In genomic region chr1:219621047-219621786, GRCh38 we compare ENCODE assay signal across 15 cellular contexts. TPM values are rescaled to one million over a fixed set of nuclear protein-coding genes. Genes with fewer than 3 reads are reported as not detected.
"Had no signal": no experiment of that assay in that cellular context is flagged by ENCODE, and none has a peak within 500 bp of the region (broad histone marks: within the 10 kb centered on the region; RNA-seq: fewer than 3 reads in every experiment).

No MANE protein-coding gene starts in this region.

- H3K4me1 ChIP-seq: tibial artery, vagina had no signal

- H3K36me3 ChIP-seq: tibial artery, vagina had no signal

- H3K4me3 ChIP-seq: tibial artery, vagina had no signal

- DNase-seq: activated CD4-positive, alpha-beta T cell treated with anti-CD3 and anti-CD28 coated beads, Interleukin-2, amount 50 U/mL, for 48 hours; activated CD4-positive, CD25-positive, alpha-beta regulatory T cell treated with anti-CD3 and anti-CD28 coated beads, Interleukin-2, amount 50 U/mL, for 72 hours; activated CD8-positive, alpha-beta memory T cell treated with anti-CD3 and anti-CD28 coated beads, Interleukin-2, amount 10 ng/mL, durations not matched to agents 7 days and 5 days; activated gamma-delta T cell treated with Interleukin-2 at 50 U/mL for 16 hours; activated naive CD8-positive, alpha-beta T cell treated with anti-CD3 and anti-CD28 coated beads for 36 hours; activated T-cell treated with anti-CD3 and anti-CD28 coated beads, Interleukin-2, amount 50 U/mL, for 48 hours; foreskin fibroblast; glutamatergic neuron; naive B cell; retina; tibial artery had no signal

- H3K9me3 Mint-ChIP-seq: activated naive CD8-positive, alpha-beta T cell treated with anti-CD3 and anti-CD28 coated beads for 36 hours; stimulated activated effector memory CD8-positive, alpha-beta T cell treated with anti-CD3 and anti-CD28 coated beads, Interleukin-12 subunit alpha, Interleukin-12 subunit beta, amount 100 ng/mL, for 72 hours had no signal

- H3K27ac Mint-ChIP-seq: activated CD8-positive, alpha-beta memory T cell treated with anti-CD3 and anti-CD28 coated beads, Interleukin-2, amount 10 ng/mL, durations not matched to agents 7 days and 5 days; activated naive CD8-positive, alpha-beta T cell treated with anti-CD3 and anti-CD28 coated beads for 36 hours; naive B cell; stimulated activated effector memory CD8-positive, alpha-beta T cell treated with anti-CD3 and anti-CD28 coated beads, Interleukin-12 subunit alpha, Interleukin-12 subunit beta, amount 100 ng/mL, for 72 hours had no signal

- H3K9me3 ChIP-seq: tibial artery, vagina had no signal

- H3K27ac ChIP-seq: tibial artery, vagina had no signal

- ATAC-seq: activated CD8-positive, alpha-beta memory T cell treated with anti-CD3 and anti-CD28 coated beads, Interleukin-2, amount 10 ng/mL, durations not matched to agents 7 days and 5 days; stimulated activated effector memory CD8-positive, alpha-beta T cell treated with anti-CD3 and anti-CD28 coated beads, Interleukin-12 subunit alpha, Interleukin-12 subunit beta, amount 100 ng/mL, for 72 hours had no signal

- H3K27me3 Mint-ChIP-seq: activated CD8-positive, alpha-beta memory T cell treated with anti-CD3 and anti-CD28 coated beads, Interleukin-2, amount 10 ng/mL, durations not matched to agents 7 days and 5 days; activated naive CD8-positive, alpha-beta T cell treated with anti-CD3 and anti-CD28 coated beads for 36 hours; naive B cell had no signal

- H3K27me3 ChIP-seq: tibial artery, vagina had no signal

- H3K4me3 Mint-ChIP-seq: activated CD8-positive, alpha-beta memory T cell treated with anti-CD3 and anti-CD28 coated beads, Interleukin-2, amount 10 ng/mL, durations not matched to agents 7 days and 5 days; activated naive CD8-positive, alpha-beta T cell treated with anti-CD3 and anti-CD28 coated beads for 36 hours; stimulated activated effector memory CD8-positive, alpha-beta T cell treated with anti-CD3 and anti-CD28 coated beads, Interleukin-12 subunit alpha, Interleukin-12 subunit beta, amount 100 ng/mL, for 72 hours had no signal

- H3K36me3 Mint-ChIP-seq: activated CD8-positive, alpha-beta memory T cell treated with anti-CD3 and anti-CD28 coated beads, Interleukin-2, amount 10 ng/mL, durations not matched to agents 7 days and 5 days; activated naive CD8-positive, alpha-beta T cell treated with anti-CD3 and anti-CD28 coated beads for 36 hours; naive B cell; stimulated activated effector memory CD8-positive, alpha-beta T cell treated with anti-CD3 and anti-CD28 coated beads, Interleukin-12 subunit alpha, Interleukin-12 subunit beta, amount 100 ng/mL, for 72 hours had no signal

- H3K4me1 Mint-ChIP-seq: activated CD8-positive, alpha-beta memory T cell treated with anti-CD3 and anti-CD28 coated beads, Interleukin-2, amount 10 ng/mL, durations not matched to agents 7 days and 5 days; activated naive CD8-positive, alpha-beta T cell treated with anti-CD3 and anti-CD28 coated beads for 36 hours; naive B cell; stimulated activated effector memory CD8-positive, alpha-beta T cell treated with anti-CD3 and anti-CD28 coated beads, Interleukin-12 subunit alpha, Interleukin-12 subunit beta, amount 100 ng/mL, for 72 hours had no signal

RNA-seq across cellular contexts. Expression of gene ZC3H11B, which starts 8.3 kb away (rescaled TPM):
- total RNA-seq: activated CD8-positive, alpha-beta memory T cell treated with anti-CD3 and anti-CD28 coated beads, Interleukin-2, amount 10 ng/mL, durations not matched to agents 7 days and 5 days; bronchial epithelial cell; lung microvascular endothelial cell; vagina had no signal
